ENCODE assay signal across 9 cellular contexts in the genomic region with DNA sequence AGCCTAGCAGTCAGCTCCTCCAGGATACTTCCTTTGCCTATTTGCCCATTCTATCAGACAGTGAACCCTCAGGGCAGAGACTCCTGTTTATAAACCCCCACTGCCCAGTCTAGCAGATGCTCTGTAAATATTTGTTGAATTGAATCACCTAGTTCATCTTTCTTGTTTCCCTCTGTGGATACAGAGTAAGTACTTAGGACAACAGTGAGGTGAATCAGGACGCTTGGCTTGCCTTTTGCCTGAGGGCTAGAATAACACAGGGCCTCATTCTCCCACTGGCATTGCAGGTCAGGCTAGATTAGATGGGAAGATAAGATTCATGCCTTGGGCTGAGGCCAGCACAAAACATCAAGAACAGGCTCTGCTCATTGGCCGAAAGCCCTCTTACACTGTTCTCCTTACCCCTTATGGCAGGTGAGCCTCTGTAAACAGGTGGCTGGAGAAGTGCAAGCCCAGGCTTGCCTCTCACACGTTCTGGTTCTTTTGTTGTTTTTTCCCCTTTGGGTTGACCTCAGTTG. TPM values are rescaled to one million over a fixed set of nuclear protein-coding genes. Genes with fewer than 3 reads are reported as not detected.
DNase-seq lines count a peak whose midpoint lies in the region; ATAC-seq and TF ChIP-seq lines count a peak whose summit lies in the region.
"Had no signal": no experiment of that assay in that cellular context is flagged by ENCODE, and none has a peak within 500 bp of the region (broad histone marks: within the 10 kb centered on the region; RNA-seq: fewer than 3 reads in every experiment).

No MANE protein-coding gene starts in this region.

- TF ChIP-seq CTCF in MM.1S (IDR thresholded peaks at IDR 0.05; ENCODE audit: low read length), result no peak
- no peak for TF ChIP-seq CTCF in left lung (IDR thresholded peaks at IDR 0.05)
- no peak for TF ChIP-seq CTCF in CD14-positive monocyte (IDR thresholded peaks at IDR 0.05)

- H3K79me2 ChIP-seq in MM.1S (ENCODE audit: low read length), result no peaks in the 10 kb centered on the region

- POLR2A ChIA-PET in T-cell (lab: Charles Lee), result interaction anchor here in 1 of 2 donors (2.1 kb wide), 1 partner anchor 21 kb away, joined by 8 read pairs; no protein-coding TSS in a partner anchor

- peak overlapping the region; percentile 28; the same call in 1 of the 2 replicates for H3K9ac ChIP-seq in MM.1S (ENCODE audit: low read length)

- H3K4me1 ChIP-seq in MM.1S (ENCODE audit: low read length) (peaks cover 61% of the 10 kb centered on the region), left lung (peaks cover 10 to 45% of the 10 kb centered on the region in 2 donors)

- ATAC-seq in GM19043 (IDR thresholded peaks at IDR 0.05; ENCODE audit: low read depth, unreplicated experiment) (peak; percentile 52), T-cell (replicated peaks in 1 of 4) (peak; percentile 18 to 77 (median 60)), left lung (peak; percentile 76), HG02981 (IDR thresholded peaks at IDR 0.05; ENCODE audit: unreplicated experiment) (no peak)

- H3K9me3 ChIP-seq in MM.1S (replicated peaks; ENCODE audit: insufficient read depth, low read length) (no peaks in the 10 kb centered on the region), left lung (no peaks in the 10 kb centered on the region)

- DNase-seq in MM.1S (peak; percentile 80), T-cell (no peak), left lung (peak in 1 of 2 donors; percentile 62), KG1 (lab: John Stamatoyannopoulos, UW) (no peak), NCI-H2227 (lab: John Stamatoyannopoulos, UW; ENCODE audit: unreplicated experiment) (no peak), CD14-positive monocyte (ENCODE audit: low spot score) (no peak)

- H3K4me3 Mint-ChIP-seq in T-cell, result peak overlapping the region; percentile 58 to 75 (median 59)
- H3K4me3 Mint-ChIP-seq in CD14-positive monocyte, result no peak overlapping the region

- no peaks in the 10 kb centered on the region for H3K27me3 ChIP-seq in MM.1S (replicated peaks; ENCODE audit: insufficient read depth, low read length)
- no peaks in the 10 kb centered on the region for H3K27me3 ChIP-seq in left lung

- H3K27me3 Mint-ChIP-seq in T-cell (no peaks in the 10 kb centered on the region), CD14-positive monocyte (ENCODE audit: low read depth in 3 of 3) (no peaks in the 10 kb centered on the region)

- H3K4me2 ChIP-seq in MM.1S (ENCODE audit: low read depth, low read length), result peak overlapping the region; percentile 57

- CTCF ChIA-PET in T-cell (lab: Charles Lee), result interaction anchor here (0.9 to 2.4 kb wide), 6 partner anchors 17 to 170 kb away, joined by 3 to 25 read pairs (median 5); no protein-coding TSS in a partner anchor

- no peaks in the 10 kb centered on the region for H4K20me1 ChIP-seq in MM.1S (ENCODE audit: insufficient read depth, low read length)

- intact Hi-C loops in left lung (cut with DNase I), result loop anchor here in 1 of 2 donors (5.0 kb wide), 1 partner anchor 171 kb away; no protein-coding TSS in a partner anchor
- intact Hi-C loops in CD14-positive monocyte (cut with micrococcal nuclease), result loop anchor here (10.0 kb wide), 1 partner anchor 233 kb away; no protein-coding TSS in a partner anchor

- H3K36me3 Mint-ChIP-seq in T-cell, result peaks cover 63% of the 10 kb centered on the region
- H3K36me3 Mint-ChIP-seq in CD14-positive monocyte, result peaks cover 85 to 87% of the 10 kb centered on the region in 2 donors

- H2AFZ ChIP-seq in MM.1S (ENCODE audit: low read length), result peak overlapping the region; percentile 44

- peaks cover 40% of the 10 kb centered on the region for H3F3A ChIP-seq in MM.1S (ENCODE audit: insufficient read depth, low read length)

- no peaks in the 10 kb centered on the region for H3K36me3 ChIP-seq in MM.1S (replicated peaks; ENCODE audit: insufficient read depth, low read length)
- H3K36me3 ChIP-seq in left lung, result peaks cover 0 to 4% of the 10 kb centered on the region in 2 donors

- H3K4me1 Mint-ChIP-seq in T-cell (peaks cover 61 to 75% (median 68%) of the 10 kb centered on the region in 3 donors), CD14-positive monocyte (peaks cover 33% of the 10 kb centered on the region)

- H3K27ac Mint-ChIP-seq in T-cell, result peak overlapping the region; percentile 98
- H3K27ac Mint-ChIP-seq in CD14-positive monocyte, result peak overlapping the region in 2 of 7 donors; percentile 60 to 72

- no peaks in the 10 kb centered on the region for H3K9me2 ChIP-seq in MM.1S (replicated peaks; ENCODE audit: insufficient read depth, low read length)

- H3K27ac ChIP-seq in MM.1S (ENCODE audit: low read length) (peak overlapping the region; percentile 64), left lung (peak overlapping the region; percentile 37 to 65)
- H3K27ac ChIP-seq: SK-N-MC had no signal

- no peak overlapping the region for H3K4me3 ChIP-seq in MM.1S (ENCODE audit: low read length)
- H3K4me3 ChIP-seq in left lung, result no peak overlapping the region
- H3K4me3 ChIP-seq: SK-N-MC had no signal

- H3K9me3 Mint-ChIP-seq in T-cell (no peaks in the 10 kb centered on the region), CD14-positive monocyte (no peaks in the 10 kb centered on the region)

RNA-seq across cellular contexts. Expression of a gene that starts 22.2 kb away (rescaled TPM):
- total RNA-seq in T-cell (100 to 1,000 TPM in 1 of 5 donors, 10 to 100 TPM in 4; 42.9 to 102 (median 63.4) TPM), left lung (1 to 10 TPM; 2.1 to 4.8 TPM)
- 10 to 100 TPM; 34.0 to 42.9 TPM for polyA plus RNA-seq in CD14-positive monocyte

Comparison
In these comparisons a context has a peak if more than half of its experiments do, and no peak if none do; other contexts are left out.
1. H3K4me3 Mint-ChIP-seq: peak in T-cell (3 of 3); none in CD14-positive monocyte (0 of 2).
2. RNA of a gene that starts 22.2 kb away (total RNA-seq): 42.9 to 102 TPM in T-cell; 2.1 to 4.8 TPM in left lung; every median in the first group is over 4 times any median in the second.